Comparison of ENCODE assay signal across 18 cellular contexts in genomic region chr20:2467412-2467811, GRCh38. TPM values are rescaled to one million over a fixed set of nuclear protein-coding genes. Genes with fewer than 3 reads are reported as not detected.
DNase-seq lines count a peak whose midpoint lies in the region; ATAC-seq and TF ChIP-seq lines count a peak whose summit lies in the region.
"Had no signal": no experiment of that assay in that cellular context is flagged by ENCODE, and none has a peak within 500 bp of the region (broad histone marks: within the 10 kb centered on the region; RNA-seq: fewer than 3 reads in every experiment).

No MANE protein-coding gene starts in this region.

- H3K4me3 Mint-ChIP-seq in T-helper 2 cell treated with Interferon-gamma antibody and Interleukin-4, amounts not matched to agents 5 μg/mL and 100 μg/mL, for 36 hours = peak overlapping the region; percentile 99
- peak overlapping the region; percentile 100 for H3K4me3 Mint-ChIP-seq in GM23338
- H3K4me3 Mint-ChIP-seq in activated naive CD8-positive, alpha-beta T cell treated with anti-CD3 and anti-CD28 coated beads for 36 hours = peak overlapping the region; percentile 98
- H3K4me3 Mint-ChIP-seq in nephron progenitor cell = peak overlapping the region; percentile 96

- peaks cover 15% of the 10 kb centered on the region; the same call in 1 of the 2 replicates for H3F3A ChIP-seq in GM23338 (replicated peaks; ENCODE audit: low read depth)

- no peaks in the 10 kb centered on the region for H3K9me2 ChIP-seq in GM23338 (ENCODE audit: insufficient read depth)

- H4K20me1 ChIP-seq in GM23338 (replicated peaks; ENCODE audit: insufficient read depth) = peaks cover 63% of the 10 kb centered on the region

- peaks cover 80% of the 10 kb centered on the region for H3K36me3 Mint-ChIP-seq in T-helper 2 cell treated with Interferon-gamma antibody and Interleukin-4, amounts not matched to agents 5 μg/mL and 100 μg/mL, for 36 hours (ENCODE audit: low read depth)
- H3K36me3 Mint-ChIP-seq in GM23338 (ENCODE audit: low read depth) (peaks cover 82% of the 10 kb centered on the region), nephron progenitor cell (ENCODE audit: low read depth) (peaks cover 68% of the 10 kb centered on the region)
- peaks cover 83% of the 10 kb centered on the region for H3K36me3 Mint-ChIP-seq in activated naive CD8-positive, alpha-beta T cell treated with anti-CD3 and anti-CD28 coated beads for 36 hours

- H2AFZ ChIP-seq in GM23338 = no peak overlapping the region

- H3K27ac ChIP-seq in GM23338 (ENCODE audit: low read depth) = no peak overlapping the region; the same call in 1 of the 2 replicates
- H3K27ac ChIP-seq: esophagus muscularis mucosa had no signal

- TF ChIP-seq CTCF in GM23338 (conservative IDR thresholded peaks at IDR 0.05; ENCODE audit: low read depth in 2 of 2) = no peak
- no peak for TF ChIP-seq CTCF in nephron progenitor cell (IDR thresholded peaks at IDR 0.05)

- H3K79me2 ChIP-seq in GM23338 (replicated peaks; ENCODE audit: insufficient read depth) = peaks cover 69% of the 10 kb centered on the region

- H3K27me3 ChIP-seq in GM23338 (ENCODE audit: insufficient read depth) = no peaks in the 10 kb centered on the region
- H3K27me3 ChIP-seq: esophagus muscularis mucosa had no signal

- H3K4me2 ChIP-seq in GM23338 = peak overlapping the region; percentile 83; the same call in 1 of the 2 replicates

- H3K4me3 ChIP-seq in GM23338 = no peak overlapping the region
- H3K4me3 ChIP-seq: esophagus muscularis mucosa had no signal

- H3K4me1 Mint-ChIP-seq in T-helper 2 cell treated with Interferon-gamma antibody and Interleukin-4, amounts not matched to agents 5 μg/mL and 100 μg/mL, for 36 hours (ENCODE audit: low read depth) = peaks cover 39% of the 10 kb centered on the region
- H3K4me1 Mint-ChIP-seq in GM23338 (peaks cover 24% of the 10 kb centered on the region), nephron progenitor cell (peaks cover 48% of the 10 kb centered on the region)
- H3K4me1 Mint-ChIP-seq in activated naive CD8-positive, alpha-beta T cell treated with anti-CD3 and anti-CD28 coated beads for 36 hours = peaks cover 41% of the 10 kb centered on the region

- H3K27me3 Mint-ChIP-seq in T-helper 2 cell treated with Interferon-gamma antibody and Interleukin-4, amounts not matched to agents 5 μg/mL and 100 μg/mL, for 36 hours (ENCODE audit: low read depth) = no peaks in the 10 kb centered on the region
- H3K27me3 Mint-ChIP-seq in GM23338 (ENCODE audit: insufficient read depth, low read depth, poor library complexity) = peaks cover 17% of the 10 kb centered on the region
- no peaks in the 10 kb centered on the region for H3K27me3 Mint-ChIP-seq in activated naive CD8-positive, alpha-beta T cell treated with anti-CD3 and anti-CD28 coated beads for 36 hours
- peaks cover 2% of the 10 kb centered on the region for H3K27me3 Mint-ChIP-seq in nephron progenitor cell (ENCODE audit: low read depth, poor library complexity)

- DNase-seq in T-helper 2 cell treated with Interferon-gamma antibody and Interleukin-4, amounts not matched to agents 5 μg/mL and 100 μg/mL, for 36 hours (ENCODE audit: low spot score) = no peak
- DNase-seq in T-helper 2 cell = no peak
- DNase-seq in GM23338 (ENCODE audit: low spot score) = no peak
- no peak for DNase-seq in activated naive CD8-positive, alpha-beta T cell treated with anti-CD3 and anti-CD28 coated beads for 36 hours
- DNase-seq in nephron progenitor cell = no peak
- DNase-seq in DMS53 treated with DMSO at 0.1 percent for 48 hours (lab: John Stamatoyannopoulos, UW; ENCODE audit: unreplicated experiment) = no peak
- DNase-seq in stimulated activated CD4-positive, alpha-beta T cell treated with anti-CD3 and anti-CD28 coated beads, Interleukin-12 subunit alpha, Interleukin-12 subunit beta, amount 100 ng/mL, for 4 hours = no peak
- DNase-seq: amygdala; COR-L47; cortex of kidney; left colon; NCI-H1048; NK-92 treated with Interleukin-12 subunit alpha and Interleukin-12 subunit beta, amount 100 ng/mL, for 24 hours; retina; SIG-M5; stimulated activated CD8-positive, alpha-beta memory T cell treated with anti-CD3 and anti-CD28 coated beads, Interleukin-4, amount 100 ng/mL, for 48 hours had no signal

- no peak overlapping the region for H3K27ac Mint-ChIP-seq in T-helper 2 cell treated with Interferon-gamma antibody and Interleukin-4, amounts not matched to agents 5 μg/mL and 100 μg/mL, for 36 hours
- H3K27ac Mint-ChIP-seq in GM23338 (0 out of 2 replicates have a peak overlapping the region, but pooled peaks have one; percentile 24), nephron progenitor cell (peak overlapping the region; percentile 57)
- peak overlapping the region; percentile 65 for H3K27ac Mint-ChIP-seq in activated naive CD8-positive, alpha-beta T cell treated with anti-CD3 and anti-CD28 coated beads for 36 hours

- peaks cover 4% of the 10 kb centered on the region; the same call in 1 of the 2 replicates for H3K4me1 ChIP-seq in GM23338 (ENCODE audit: insufficient read depth)

- no peak for ATAC-seq in GM23338
- ATAC-seq in HG02623 (IDR thresholded peaks at IDR 0.05; ENCODE audit: unreplicated experiment) = no peak
- ATAC-seq: left colon had no signal

- peaks cover 59% of the 10 kb centered on the region for H3K36me3 ChIP-seq in GM23338 (ENCODE audit: insufficient read depth)

- H3K9me3 Mint-ChIP-seq in T-helper 2 cell treated with Interferon-gamma antibody and Interleukin-4, amounts not matched to agents 5 μg/mL and 100 μg/mL, for 36 hours = no peaks in the 10 kb centered on the region
- H3K9me3 Mint-ChIP-seq in GM23338 (no peaks in the 10 kb centered on the region), nephron progenitor cell (no peaks in the 10 kb centered on the region)
- no peaks in the 10 kb centered on the region for H3K9me3 Mint-ChIP-seq in activated naive CD8-positive, alpha-beta T cell treated with anti-CD3 and anti-CD28 coated beads for 36 hours

TF ChIP-seq in GM23338, 12 proteins besides CTCF, POLR2A, EP300 and RAD21:
- TF ChIP-seq EZH2 (IDR thresholded peaks at IDR 0.05; ENCODE audit: low read depth, unreplicated experiment) (no peak), ETS1 (IDR thresholded peaks at IDR 0.05) (no peak), REST (IDR thresholded peaks at IDR 0.05; ENCODE audit: unreplicated experiment) (no peak)

RNA-seq across cellular contexts. Expression of gene SNRPB, which starts 3.2 kb away (rescaled TPM):
- total RNA-seq in GM23338 (2014; rRNA removed; shearing (Covaris generic)) = 744 and 784 TPM in 2 replicates
- polyA plus RNA-seq in GM23338 (2016; fragmentation: Nextera tagmentation; extraction: Ambion mirVana) = 785 and 805 TPM in 2 replicates
- 100 to 1,000 TPM; 481 to 500 TPM for total RNA-seq in activated naive CD8-positive, alpha-beta T cell treated with anti-CD3 and anti-CD28 coated beads for 36 hours

RNA-seq across cellular contexts. Expression of gene ZNF343, which starts 41.3 kb away (rescaled TPM):
- 1.6 and 6.4 TPM in 2 replicates for total RNA-seq in GM23338 (2014; rRNA removed; shearing (Covaris generic))
- 1.1 and 2.4 TPM in 2 replicates for polyA plus RNA-seq in GM23338 (2016; fragmentation: Nextera tagmentation; extraction: Ambion mirVana)
- total RNA-seq in activated naive CD8-positive, alpha-beta T cell treated with anti-CD3 and anti-CD28 coated beads for 36 hours = 10 to 100 TPM in 1 of 2 experiments, 1 to 10 TPM in 1; 8.8 to 10.4 TPM
